ENCODE assay signal across 9 cellular contexts in the genomic region with DNA sequence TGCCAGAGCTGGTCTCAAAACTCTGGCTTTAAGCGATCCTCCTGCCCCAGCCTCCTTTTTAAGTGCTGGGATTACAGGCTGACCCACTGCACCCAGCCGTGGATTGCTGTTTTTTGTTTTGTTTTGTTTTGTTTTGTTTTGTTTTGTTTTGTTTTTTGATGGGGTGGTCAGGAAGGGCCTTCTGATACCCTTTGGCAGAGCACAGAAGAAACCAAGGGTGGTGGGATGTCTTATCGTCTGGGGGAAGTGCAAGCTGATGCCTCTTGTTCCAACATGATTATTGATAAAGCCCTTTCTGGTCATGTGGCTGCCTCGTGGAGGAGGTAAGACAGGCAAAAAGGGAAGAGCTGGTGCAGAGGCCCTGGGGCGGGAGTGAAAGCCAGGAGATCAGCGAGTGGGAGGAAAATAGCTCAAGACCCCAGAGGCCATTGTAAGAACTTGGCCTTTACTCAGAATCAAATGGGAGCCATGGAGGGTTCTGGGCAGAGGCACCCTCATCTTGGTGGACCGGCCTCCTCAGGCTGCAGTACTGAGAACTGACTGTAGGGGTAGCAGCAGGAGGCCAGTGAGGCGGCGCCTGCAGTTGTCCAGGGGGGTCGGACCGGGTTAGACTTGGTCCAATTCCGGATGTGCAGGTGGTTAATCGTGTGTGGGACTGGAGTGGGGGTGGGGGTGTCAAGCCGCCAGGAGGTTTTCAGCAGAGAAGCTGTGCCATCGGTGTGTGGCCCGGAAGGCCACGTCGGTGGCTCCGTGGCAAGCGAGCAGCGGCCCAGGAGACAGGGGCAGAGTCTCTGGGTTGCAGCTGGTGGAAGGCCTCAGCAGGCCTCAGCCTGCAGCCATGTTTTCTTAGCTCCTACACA.
DNase-seq lines count a peak whose midpoint lies in the region; ATAC-seq, FAIRE-seq and TF ChIP-seq lines count a peak whose summit lies in the region.
"Had no signal": no experiment of that assay in that cellular context is flagged by ENCODE, and none has a peak within 500 bp of the region (broad histone marks: within the 10 kb centered on the region; RNA-seq: fewer than 3 reads in every experiment).

No MANE protein-coding gene starts in this region.

- H3K4me1 Mint-ChIP-seq in CD4-positive, CD25-positive, alpha-beta regulatory T cell: no peaks in the 10 kb centered on the region
- peaks cover 0 to 9% of the 10 kb centered on the region in 2 donors for H3K4me1 Mint-ChIP-seq in natural killer cell treated with Interleukin-12 subunit alpha and Interleukin-12 subunit beta and Interleukin-15 and Interleukin-18, amount 100 ng/mL, for 72 hours (ENCODE audit: low read depth in 2 of 2)

- no peak overlapping the region for H3K27ac ChIP-seq in CD4-positive, CD25-positive, alpha-beta regulatory T cell (ENCODE audit: insufficient read depth, low read length, poor library complexity, severe bottlenecking)
- peak overlapping the region; percentile 53 for H3K27ac ChIP-seq in K562 (ENCODE audit: extremely low read depth, low read depth, low read length)

- BruUV-seq in K562 (replicated peaks; lab: Mats Ljungman, UMichigan): TSS peak; percentile 32

- intact Hi-C loops in K562 (cut with micrococcal nuclease): no loop called here

- CTCF ChIA-PET in K562 (lab: Yijun Ruan, JAX; ENCODE audit: low intra/inter-chr PET ratio): interaction anchor here (0.7 to 0.9 kb wide), 2 partner anchors 35 to 190 kb away, joined by 3 read pairs; no protein-coding TSS in a partner anchor

- H3K27me3 Mint-ChIP-seq in CD4-positive, CD25-positive, alpha-beta regulatory T cell: no peaks in the 10 kb centered on the region
- peaks cover 0 to 4% of the 10 kb centered on the region in 2 donors for H3K27me3 Mint-ChIP-seq in natural killer cell treated with Interleukin-12 subunit alpha and Interleukin-12 subunit beta and Interleukin-15 and Interleukin-18, amount 100 ng/mL, for 72 hours

- H3K9me3 ChIP-seq in CD4-positive, CD25-positive, alpha-beta regulatory T cell (ENCODE audit: control insufficient read depth in 2 of 2, low read length in 2 of 2): no peaks in the 10 kb centered on the region
- no peaks in the 10 kb centered on the region for H3K9me3 ChIP-seq in K562 (replicated peaks; ENCODE audit: control insufficient read depth, insufficient read depth, low read depth, low read length)

- peak overlapping the region; percentile 36 for H3K4me2 ChIP-seq in K562 (ENCODE audit: insufficient read depth, low read length)

- peak overlapping the region in 2 of 3 donors; percentile 67 to 85 for H3K27ac Mint-ChIP-seq in CD4-positive, CD25-positive, alpha-beta regulatory T cell
- peak overlapping the region in 1 of 2 donors; percentile 45 for H3K27ac Mint-ChIP-seq in natural killer cell treated with Interleukin-12 subunit alpha and Interleukin-12 subunit beta and Interleukin-15 and Interleukin-18, amount 100 ng/mL, for 72 hours

- H3K36me3 Mint-ChIP-seq in CD4-positive, CD25-positive, alpha-beta regulatory T cell: no peaks in the 10 kb centered on the region
- no peaks in the 10 kb centered on the region for H3K36me3 Mint-ChIP-seq in natural killer cell treated with Interleukin-12 subunit alpha and Interleukin-12 subunit beta and Interleukin-15 and Interleukin-18, amount 100 ng/mL, for 72 hours

- WGBS in K562 (ENCODE audit: insufficient coverage, low coverage, missing lambda C conversion rate): 39% methylated on average over 21 of the region's 21 CpGs

- POLR2A ChIA-PET in K562 (lab: Yijun Ruan, JAX): interaction anchor here (0.6 to 7.8 kb wide), 9 partner anchors 11 to 178 kb away, joined by 3 to 72 read pairs (median 4); no protein-coding TSS in a partner anchor

- TF ChIP-seq POLR2A in K562 (conservative IDR thresholded peaks at IDR 0.05): no peak

- H3K9me1 ChIP-seq in K562 (ENCODE audit: control insufficient read depth, insufficient read depth, low read length): no peaks in the 10 kb centered on the region

- TF ChIP-seq RAD21 in K562 (CRISPR knock-in tag; conservative IDR thresholded peaks at IDR 0.05 in 1 of 2, IDR thresholded peaks at IDR 0.05 in 1 of 2): peak; percentile 66 to 76

- no peaks in the 10 kb centered on the region for H3K9me3 Mint-ChIP-seq in CD4-positive, CD25-positive, alpha-beta regulatory T cell
- H3K9me3 Mint-ChIP-seq in natural killer cell treated with Interleukin-12 subunit alpha and Interleukin-12 subunit beta and Interleukin-15 and Interleukin-18, amount 100 ng/mL, for 72 hours: no peaks in the 10 kb centered on the region

- ATAC-seq in CD4-positive, CD25-positive, alpha-beta regulatory T cell (ENCODE audit: low read depth in 2 of 2): no peak
- ATAC-seq in K562 (peak; percentile 83), HG03175 (IDR thresholded peaks at IDR 0.05; ENCODE audit: unreplicated experiment) (no peak)
- peak; percentile 58 to 70 for ATAC-seq in natural killer cell treated with Interleukin-12 subunit alpha and Interleukin-12 subunit beta and Interleukin-15 and Interleukin-18, amount 100 ng/mL, for 72 hours

- in situ Hi-C loops in K562 (cut with MboI): no loop called here

- H4K20me1 ChIP-seq in K562 (replicated peaks; ENCODE audit: control insufficient read depth, insufficient read depth, low read length): no peaks in the 10 kb centered on the region

- peak; percentile 24; the same call in 1 of the 2 replicates for TF ChIP-seq EP300 in K562 (IDR thresholded peaks at IDR 0.05; ENCODE audit: low read length)

- H3K9ac ChIP-seq in K562 (ENCODE audit: insufficient read depth in 1 of 2, low read depth in 2 of 2, low read length in 2 of 2): peak overlapping the region; percentile 42 to 65; a peak in 3 of 4 replicates

- no peak overlapping the region for H3K4me3 Mint-ChIP-seq in CD4-positive, CD25-positive, alpha-beta regulatory T cell
- no peak overlapping the region for H3K4me3 Mint-ChIP-seq in natural killer cell treated with Interleukin-12 subunit alpha and Interleukin-12 subunit beta and Interleukin-15 and Interleukin-18, amount 100 ng/mL, for 72 hours

- no peaks in the 10 kb centered on the region for H3K27me3 ChIP-seq in CD4-positive, CD25-positive, alpha-beta regulatory T cell (ENCODE audit: control insufficient read depth, insufficient read depth, low read length)
- no peaks in the 10 kb centered on the region for H3K27me3 ChIP-seq in K562 (ENCODE audit: control insufficient read depth in 2 of 2, insufficient read depth in 2 of 2, low read length in 2 of 2)

- no peaks in the 10 kb centered on the region for H3K4me1 ChIP-seq in CD4-positive, CD25-positive, alpha-beta regulatory T cell (ENCODE audit: control insufficient read depth, insufficient read depth, low read length, poor library complexity, severe bottlenecking)
- H3K4me1 ChIP-seq in K562 (replicated peaks in 1 of 2; ENCODE audit: control insufficient read depth in 2 of 2, insufficient read depth in 2 of 2, low read length in 2 of 2): peaks cover 55 to 88% of the 10 kb centered on the region in 2 experiments

- no peak overlapping the region for H3K4me3 ChIP-seq in CD4-positive, CD25-positive, alpha-beta regulatory T cell (ENCODE audit: low read depth, low read length)
- no peak overlapping the region for H3K4me3 ChIP-seq in K562

- H2AFZ ChIP-seq in K562 (ENCODE audit: low read depth, low read length): peak overlapping the region; percentile 72

- FAIRE-seq in K562 (lab: Jason Lieb, UNC): peak; percentile 90

- H3K79me2 ChIP-seq in K562 (ENCODE audit: control insufficient read depth, insufficient read depth, low read length): peaks cover 32% of the 10 kb centered on the region

- peak in 1 of 3 donors; percentile 7 for DNase-seq in CD4-positive, CD25-positive, alpha-beta regulatory T cell
- DNase-seq in NAMALWA (ENCODE audit: low spot score) (peak; percentile 48), K562 (ENCODE audit: extremely low read depth in 1 of 4, low spot score in 3 of 4) (peak; percentile 83 to 88 (median 86)), globus pallidus (ENCODE audit: low spot score) (no peak), NCI-H524 (lab: John Stamatoyannopoulos, UW) (no peak), LoVo (ENCODE audit: low spot score) (no peak)
- DNase-seq in natural killer cell treated with Interleukin-12 subunit alpha and Interleukin-12 subunit beta and Interleukin-15 and Interleukin-18, amount 100 ng/mL, for 72 hours (ENCODE audit: low spot score): no peak
- DNase-seq: left cardiac atrium had no signal

- no peaks in the 10 kb centered on the region for H3K36me3 ChIP-seq in CD4-positive, CD25-positive, alpha-beta regulatory T cell (ENCODE audit: control insufficient read depth, insufficient read depth, low read length)
- H3K36me3 ChIP-seq in K562 (ENCODE audit: control insufficient read depth, insufficient read depth, low read length): peaks cover 3% of the 10 kb centered on the region; the same call in 1 of the 3 replicates

- TF ChIP-seq CTCF in K562 (IDR thresholded peaks at IDR 0.05 in 2 of 3, conservative IDR thresholded peaks at IDR 0.05 in 1 of 3; ENCODE audit: insufficient read depth in 2 of 3, low read depth in 1 of 3, low read length in 3 of 3): peak; percentile 73 to 92 (median 83)

TF ChIP-seq in K562, 482 proteins besides CTCF, POLR2A, EP300 and RAD21 (continues in another document):
- TF ChIP-seq TEAD1 (CRISPR knock-in tag; IDR thresholded peaks at IDR 0.05) (0 out of 4 replicates have a peak, but pooled peaks of 1 of the 2 experiments have one; percentile 45), BRD9 (IDR thresholded peaks at IDR 0.05; ENCODE audit: low read depth, partially characterized antibody) (peak; percentile 35), KDM1A (IDR thresholded peaks at IDR 0.05) (peak; percentile 89 to 97), RBM39 (optimal IDR thresholded peaks at IDR 0.05; ENCODE audit: low read depth, low read length) (peak; percentile 63)
- TF ChIP-seq, protein P1, sequence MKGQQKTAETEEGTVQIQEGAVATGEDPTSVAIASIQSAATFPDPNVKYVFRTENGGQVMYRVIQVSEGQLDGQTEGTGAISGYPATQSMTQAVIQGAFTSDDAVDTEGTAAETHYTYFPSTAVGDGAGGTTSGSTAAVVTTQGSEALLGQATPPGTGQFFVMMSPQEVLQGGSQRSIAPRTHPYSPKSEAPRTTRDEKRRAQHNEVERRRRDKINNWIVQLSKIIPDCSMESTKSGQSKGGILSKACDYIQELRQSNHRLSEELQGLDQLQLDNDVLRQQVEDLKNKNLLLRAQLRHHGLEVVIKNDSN (CRISPR knock-in tag; IDR thresholded peaks at IDR 0.05): peak; percentile 18; the same call in 1 of the 2 replicates

Comparison
In these comparisons a context has a peak if more than half of its experiments do, and no peak if none do; other contexts are left out.
1. ATAC-seq: peak in K562 (single experiment) and natural killer cell treated with Interleukin-12 subunit alpha and Interleukin-12 subunit beta and Interleukin-15 and Interleukin-18, amount 100 ng/mL, for 72 hours (2 of 2); none in CD4-positive, CD25-positive, alpha-beta regulatory T cell (0 of 2) and HG03175 (single experiment).
2. DNase-seq: peak in NAMALWA (single experiment) and K562 (4 of 4); none in natural killer cell treated with Interleukin-12 subunit alpha and Interleukin-12 subunit beta and Interleukin-15 and Interleukin-18, amount 100 ng/mL, for 72 hours (single experiment), globus pallidus (single experiment), NCI-H524 (0 of 2) and LoVo (single experiment).